ENCODE assay signal across 8 cellular contexts in genomic region chr6:30686908-30687658, GRCh38. TPM values are rescaled to one million over a fixed set of nuclear protein-coding genes. Genes with fewer than 3 reads are reported as not detected.
A peak's percentile ranks its signal among the peaks of the same experiment; 100 is the strongest.
DNase-seq lines count a peak whose midpoint lies in the region; ATAC-seq, FAIRE-seq and TF ChIP-seq lines count a peak whose summit lies in the region.

No MANE protein-coding gene starts in this region.

- H3K9ac ChIP-seq in ES-I3 (ENCODE audit: low read depth, low read length) (peak overlapping the region; percentile 87), HCT116 (ENCODE audit: low read length) (peak overlapping the region; percentile 95), SK-N-SH (peak overlapping the region; percentile 97)

- H3K9me2 ChIP-seq in HCT116 (ENCODE audit: insufficient read depth) = no peaks in the 10 kb centered on the region
- no peaks in the 10 kb centered on the region for H3K9me2 ChIP-seq in SK-N-SH

- no peaks in the 10 kb centered on the region for H3K9me3 Mint-ChIP-seq in activated naive CD8-positive, alpha-beta T cell (ENCODE audit: low read depth)

- RAD21 ChIA-PET in HCT116 (lab: Charles Lee; ENCODE audit: low non-redundant PET in 1 of 2, low total read pairs in 2 of 2, uncharacterized antibody in 2 of 2, unreplicated experiment in 2 of 2) = interaction anchor here in 1 of 2 experiments (1.0 kb wide), 1 partner anchor 44 kb away, joined by 5 read pairs; no protein-coding TSS in a partner anchor

- peaks cover 43% of the 10 kb centered on the region for H3K79me2 ChIP-seq in HCT116 (ENCODE audit: insufficient read depth, low read length)
- H3K79me2 ChIP-seq in SK-N-SH (ENCODE audit: insufficient read depth) = peaks cover 84% of the 10 kb centered on the region

- H3K36me3 Mint-ChIP-seq in activated naive CD8-positive, alpha-beta T cell = peaks cover 10% of the 10 kb centered on the region

- intact Hi-C loops in HCT116 (cut with micrococcal nuclease) (loop anchor here (2.0 kb wide), 1 partner anchor 34 kb away; the partner anchor contains the start of gene TUBB), Right ventricle myocardium inferior (cut with DNase I) (loop anchor here (1.0 kb wide), 1 partner anchor 33 kb away; the partner anchor contains the start of gene TUBB), pancreas (cut with DNase I) (no loop called here)

- H2AFZ ChIP-seq in HCT116 (ENCODE audit: low read depth, low read length, poor library complexity, severe bottlenecking) (no peak overlapping the region), SK-N-SH (ENCODE audit: low read depth) (peak overlapping the region; percentile 49)

- H3K27ac Mint-ChIP-seq in activated naive CD8-positive, alpha-beta T cell = peak overlapping the region; percentile 89

- POLR2A ChIA-PET in HCT116 (lab: Charles Lee) (interaction anchor here (1.2 to 2.4 kb wide), 6 partner anchors 8 to 34 kb away, joined by 4 to 12 read pairs (median 4); partner anchors contain the start of gene MDC1), SK-N-SH (lab: Yijun Ruan, JAX) (interaction anchor here (0.9 to 1.9 kb wide), 5 partner anchors 30 to 72 kb away, joined by 3 to 10 read pairs (median 5); partner anchors contain the start of gene MDC1)

- no peaks in the 10 kb centered on the region for H3K27me3 ChIP-seq in HCT116 (ENCODE audit: insufficient read depth, low read length)
- H3K27me3 ChIP-seq in SK-N-SH (ENCODE audit: insufficient read depth) = no peaks in the 10 kb centered on the region
- no peaks in the 10 kb centered on the region for H3K27me3 ChIP-seq in pancreas
- H3K27me3 ChIP-seq in tibial nerve = no peaks in the 10 kb centered on the region

- peak; percentile 67 for TF ChIP-seq POLR2A in HCT116 (IDR thresholded peaks at IDR 0.05; ENCODE audit: borderline replicate concordance, extremely low read depth, insufficient read depth, insufficient read length)
- TF ChIP-seq POLR2A in NB4 (IDR thresholded peaks at IDR 0.05; ENCODE audit: extremely low read depth, insufficient read length) = no peak
- peak; percentile 17 to 48 for TF ChIP-seq POLR2A in tibial nerve (IDR thresholded peaks at IDR 0.05)

- H3K27me3 Mint-ChIP-seq in activated naive CD8-positive, alpha-beta T cell = no peaks in the 10 kb centered on the region

- H3K4me1 ChIP-seq in ES-I3 (ENCODE audit: insufficient read depth, low read length) = peaks cover 16% of the 10 kb centered on the region
- peaks cover 62 to 86% of the 10 kb centered on the region in 2 experiments for H3K4me1 ChIP-seq in HCT116 (ENCODE audit: control insufficient read depth in 1 of 2, insufficient read depth in 2 of 2, low read length in 2 of 2)
- peaks cover 17 to 66% of the 10 kb centered on the region in 2 experiments; a peak in 2 of 4 replicates for H3K4me1 ChIP-seq in SK-N-SH (ENCODE audit: control insufficient read depth in 1 of 2, insufficient read depth in 2 of 2, low read depth in 1 of 2, low read length in 1 of 2)
- peaks cover 6 to 15% (median 7%) of the 10 kb centered on the region in 3 donors for H3K4me1 ChIP-seq in pancreas
- peaks cover 0 to 80% (median 54%) of the 10 kb centered on the region in 4 donors for H3K4me1 ChIP-seq in tibial nerve

- peak; percentile 69 for ATAC-seq in HCT116
- ATAC-seq in Right ventricle myocardium inferior = peak; percentile 82
- ATAC-seq in pancreas = peak; percentile 58 to 68 (median 63)

- peak overlapping the region; percentile 93 for H3K4me3 Mint-ChIP-seq in activated naive CD8-positive, alpha-beta T cell

- no peak for TF ChIP-seq CTCF in HCT116 (IDR thresholded peaks at IDR 0.05 in 2 of 3, conservative IDR thresholded peaks at IDR 0.05 in 1 of 3; ENCODE audit: borderline replicate concordance in 1 of 3, insufficient read depth in 1 of 3, low read depth in 2 of 3, low read length in 2 of 3)
- TF ChIP-seq CTCF in NB4 (IDR thresholded peaks at IDR 0.05; ENCODE audit: low read depth, low read length) = no peak
- no peak for TF ChIP-seq CTCF in SK-N-SH (IDR thresholded peaks at IDR 0.05)
- no peak for TF ChIP-seq CTCF in pancreas (IDR thresholded peaks at IDR 0.05)
- no peak for TF ChIP-seq CTCF in tibial nerve (IDR thresholded peaks at IDR 0.05)

- CTCF ChIA-PET in HCT116 (lab: Charles Lee) (interaction anchor here (1.6 kb wide), 2 partner anchors 8 to 35 kb away, joined by 6 to 10 read pairs; no protein-coding TSS in a partner anchor), SK-N-SH (lab: Yijun Ruan, JAX) (interaction anchor here (2.2 to 29.8 kb wide), 3 partner anchors 8 to 36 kb away, joined by 5 to 838 read pairs (median 56); partner anchors contain the start of genes FLOT1, MDC1 and TUBB)

- no TSS peak for BruUV-seq in HCT116 (replicated peaks; lab: Mats Ljungman, UMichigan)

- TF ChIP-seq RAD21 in HCT116 (IDR thresholded peaks at IDR 0.05; ENCODE audit: low read depth) (no peak), SK-N-SH (IDR thresholded peaks at IDR 0.05; ENCODE audit: low read length) (no peak)

- no peak for FAIRE-seq in pancreas (lab: Jason Lieb, UNC)

- H4K20me1 ChIP-seq in HCT116 (ENCODE audit: insufficient read depth) = no peaks in the 10 kb centered on the region
- H4K20me1 ChIP-seq in SK-N-SH (ENCODE audit: insufficient read depth) = no peaks in the 10 kb centered on the region; the same call in 1 of the 2 replicates

- DNase-seq in HCT116 (ENCODE audit: low read depth, low spot score) (no peak), NB4 (ENCODE audit: low read depth) (peak; percentile 99), SK-N-SH (peak; percentile 93), Right ventricle myocardium inferior (ENCODE audit: missing footprints) (peak; percentile 99), pancreas (peak; percentile 86 to 92 (median 89)), tibial nerve (ENCODE audit: low spot score in 2 of 2) (peak; percentile 89)

- peaks cover 16% of the 10 kb centered on the region for H3F3A ChIP-seq in SK-N-SH (replicated peaks; ENCODE audit: insufficient read depth)

- peak overlapping the region; percentile 98 for H3K27ac ChIP-seq in HCT116 (ENCODE audit: low read depth, low read length)
- H3K27ac ChIP-seq in SK-N-SH (ENCODE audit: low read depth in 2 of 2, low read length in 1 of 2) = peak overlapping the region; percentile 93 to 97
- H3K27ac ChIP-seq in pancreas = peak overlapping the region; percentile 70 to 93 (median 84)
- peak overlapping the region; percentile 97 to 99 (median 98) for H3K27ac ChIP-seq in tibial nerve

- H3K36me3 ChIP-seq in ES-I3 (ENCODE audit: insufficient read depth, low read length) (no peaks in the 10 kb centered on the region), HCT116 (ENCODE audit: control insufficient read depth in 1 of 2, insufficient read depth in 2 of 2, low read length in 2 of 2) (no peaks in the 10 kb centered on the region), SK-N-SH (replicated peaks in 1 of 2; ENCODE audit: control insufficient read depth in 1 of 2, insufficient read depth in 2 of 2, low read length in 1 of 2) (peaks cover 0 to 7% of the 10 kb centered on the region in 2 experiments), pancreas (no peaks in the 10 kb centered on the region), tibial nerve (no peaks in the 10 kb centered on the region)

- WGBS in SK-N-SH (ENCODE audit: low lambda C conversion rate) = 3% methylated on average over 34 of the region's 52 CpGs
- 0% methylated on average over 31 to 50 of the region's 52 CpGs for WGBS in pancreas, 2 donors
- WGBS in tibial nerve, 2 donors = 1% methylated on average over 33 to 48 of the region's 52 CpGs

- peaks cover 40% of the 10 kb centered on the region for H3K4me1 Mint-ChIP-seq in activated naive CD8-positive, alpha-beta T cell (ENCODE audit: low read depth)

- TF ChIP-seq EP300 in SK-N-SH (IDR thresholded peaks at IDR 0.05; ENCODE audit: borderline replicate concordance in 1 of 2, low read depth in 1 of 2, low read length in 1 of 2) = peak in 1 of 2 experiments; percentile 43; a peak in 1 of 4 replicates
- peak; percentile 72 to 95 for TF ChIP-seq EP300 in tibial nerve (IDR thresholded peaks at IDR 0.05)

- H3K4me2 ChIP-seq in HCT116 (ENCODE audit: low read length) = peak overlapping the region; percentile 98
- H3K4me2 ChIP-seq in SK-N-SH = peak overlapping the region; percentile 98

- H3K9me3 ChIP-seq in ES-I3 (ENCODE audit: control insufficient read depth, insufficient read depth, low read length) = no peaks in the 10 kb centered on the region
- H3K9me3 ChIP-seq in HCT116 (ENCODE audit: control insufficient read depth in 1 of 2, insufficient read depth in 1 of 2, low read depth in 1 of 2, low read length in 2 of 2) = no peaks in the 10 kb centered on the region
- no peaks in the 10 kb centered on the region for H3K9me3 ChIP-seq in SK-N-SH
- no peaks in the 10 kb centered on the region for H3K9me3 ChIP-seq in pancreas
- H3K9me3 ChIP-seq in tibial nerve = no peaks in the 10 kb centered on the region

- peak overlapping the region; percentile 87 to 98 for H3K4me3 ChIP-seq in HCT116 (replicated peaks in 1 of 2; ENCODE audit: low read depth in 1 of 2, low read length in 2 of 2)
- peak overlapping the region; percentile 78 for H3K4me3 ChIP-seq in NB4 (ENCODE audit: low read depth, low read length)
- peak overlapping the region; percentile 74 to 77 for H3K4me3 ChIP-seq in SK-N-SH (ENCODE audit: low read depth in 2 of 2, low read length in 1 of 2)
- H3K4me3 ChIP-seq in pancreas = peak overlapping the region; percentile 55 to 78 (median 70)
- peak overlapping the region; percentile 73 to 92 (median 83) for H3K4me3 ChIP-seq in tibial nerve

RNA-seq across cellular contexts. Expression of gene PPP1R18, which starts 0.6 kb away (rescaled TPM):
- total RNA-seq in HCT116 (2021; ENCODE audit: unreplicated experiment) = 33.6 TPM
- 30.7 and 36.9 TPM in 2 replicates for polyA plus RNA-seq in HCT116 (2012)
- polyA plus RNA-seq in SK-N-SH (2012; rRNA removed) = 57.3 and 73.2 TPM in 2 replicates
- 51.8 and 65.1 TPM in 2 replicates for polyA plus RNA-seq in SK-N-SH (2012; cell fraction: cytosol; rRNA removed)
- polyA plus RNA-seq in SK-N-SH (2012; cell fraction: nucleus; rRNA removed) = 60.7 and 86.1 TPM in 2 replicates
- 18.2 TPM for total RNA-seq in Right ventricle myocardium inferior
- total RNA-seq in pancreas = 10 to 100 TPM in 2 of 6 donors, 1 to 10 TPM in 4; 5.3 to 27.2 (median 7.8) TPM
- polyA plus RNA-seq in pancreas = 10 to 100 TPM; 25.8 to 27.1 TPM
- total RNA-seq in tibial nerve = 10 to 100 TPM; 26.6 to 48.0 (median 35.5) TPM

RNA-seq across cellular contexts. Expression of gene NRM, which starts 3.7 kb away (rescaled TPM):
- total RNA-seq in HCT116 (2021; ENCODE audit: unreplicated experiment) (13.6 TPM), Right ventricle myocardium inferior (5.7 TPM), pancreas (1 to 10 TPM; 3.3 to 7.9 (median 4.6) TPM), tibial nerve (10 to 100 TPM in 1 of 4 donors, 1 to 10 TPM in 3; 6.0 to 13.3 (median 6.9) TPM)
- 13.3 and 18.6 TPM in 2 replicates for polyA plus RNA-seq in HCT116 (2012)
- polyA plus RNA-seq in SK-N-SH (2012; rRNA removed) (19.7 and 26.8 TPM in 2 replicates), pancreas (10 to 100 TPM; 18.2 to 23.6 TPM)
- polyA plus RNA-seq in SK-N-SH (2012; cell fraction: cytosol; rRNA removed) = 11.9 and 19.3 TPM in 2 replicates
- polyA plus RNA-seq in SK-N-SH (2012; cell fraction: nucleus; rRNA removed) = 15.7 and 18.5 TPM in 2 replicates

RNA-seq across cellular contexts. Expression of gene DHX16, which starts 14.3 kb away (rescaled TPM):
- total RNA-seq in HCT116 (2021; ENCODE audit: unreplicated experiment) (46.0 TPM), Right ventricle myocardium inferior (20.6 TPM), pancreas (10 to 100 TPM; 10.9 to 16.2 (median 13.0) TPM), tibial nerve (10 to 100 TPM; 22.7 to 40.2 (median 29.2) TPM)
- polyA plus RNA-seq in HCT116 (2012) = 52.5 and 53.1 TPM in 2 replicates
- polyA plus RNA-seq in SK-N-SH (2012; rRNA removed) (59.8 and 63.3 TPM in 2 replicates), pancreas (10 to 100 TPM; 41.1 to 44.4 TPM)
- polyA plus RNA-seq in SK-N-SH (2012; cell fraction: cytosol; rRNA removed) = 41.4 and 42.7 TPM in 2 replicates
- 163 and 170 TPM in 2 replicates for polyA plus RNA-seq in SK-N-SH (2012; cell fraction: nucleus; rRNA removed)

RNA-seq across cellular contexts. Expression of gene MDC1, which starts 30.0 kb away (rescaled TPM):
- total RNA-seq in HCT116 (2021; ENCODE audit: unreplicated experiment) = 75.8 TPM
- 55.7 and 59.3 TPM in 2 replicates for polyA plus RNA-seq in HCT116 (2012)
- 5.9 and 10.4 TPM in 2 replicates for polyA plus RNA-seq in SK-N-SH (2012; rRNA removed)
- polyA plus RNA-seq in SK-N-SH (2012; cell fraction: cytosol; rRNA removed) = 4.0 and 5.9 TPM in 2 replicates
- 31.1 and 38.0 TPM in 2 replicates for polyA plus RNA-seq in SK-N-SH (2012; cell fraction: nucleus; rRNA removed)
- total RNA-seq in Right ventricle myocardium inferior = 13.1 TPM
- total RNA-seq in pancreas = 10 to 100 TPM; 12.3 to 18.7 (median 13.5) TPM
- polyA plus RNA-seq in pancreas = 10 to 100 TPM; 18.9 to 28.0 TPM
- total RNA-seq in tibial nerve = 10 to 100 TPM; 21.3 to 36.0 (median 26.2) TPM

RNA-seq across cellular contexts. Expression of gene TUBB, which starts 33.1 kb away (rescaled TPM):
- 886 TPM for total RNA-seq in HCT116 (2021; ENCODE audit: unreplicated experiment)
- polyA plus RNA-seq in HCT116 (2012) = 716 and 796 TPM in 2 replicates
- 1,037 and 1,093 TPM in 2 replicates for polyA plus RNA-seq in SK-N-SH (2012; rRNA removed)
- 629 and 839 TPM in 2 replicates for polyA plus RNA-seq in SK-N-SH (2012; cell fraction: cytosol; rRNA removed)
- polyA plus RNA-seq in SK-N-SH (2012; cell fraction: nucleus; rRNA removed) = 576 and 657 TPM in 2 replicates
- total RNA-seq in Right ventricle myocardium inferior = 254 TPM
- 100 to 1,000 TPM in 4 of 6 donors, 10 to 100 TPM in 2; 66.1 to 171 (median 116) TPM for total RNA-seq in pancreas
- polyA plus RNA-seq in pancreas = 100 to 1,000 TPM in 1 of 2 donors, 10 to 100 TPM in 1; 67.9 to 111 TPM
- total RNA-seq in tibial nerve = 100 to 1,000 TPM; 152 to 218 (median 207) TPM

Comparison
In these comparisons a context has a peak if more than half of its experiments do, and no peak if none do; other contexts are left out.
1. intact Hi-C loops: an anchor here in HCT116 (2.0 kb wide) and Right ventricle myocardium inferior (1.0 kb wide); none called in pancreas.